10 cellular contexts compared by ENCODE assay signal in the genomic region with DNA sequence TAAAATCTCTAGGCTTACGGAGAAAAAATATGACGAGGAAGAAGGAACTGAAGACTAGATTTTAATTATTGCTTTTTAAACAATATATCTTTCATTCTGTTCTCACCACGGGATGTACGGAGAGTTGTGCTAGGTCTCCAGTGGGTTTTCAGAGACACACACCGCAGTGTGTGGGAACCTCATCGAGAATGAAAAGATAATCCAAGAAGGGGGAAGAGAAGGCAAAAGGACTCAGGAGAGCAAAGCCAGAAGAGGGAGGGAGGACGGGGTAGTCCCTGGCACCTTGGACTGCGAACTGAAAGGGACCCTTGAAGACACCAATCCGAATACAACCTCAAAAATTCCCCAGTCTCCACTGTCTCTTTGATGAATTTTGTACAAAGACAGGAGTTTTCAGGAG.
DNase-seq lines count a peak whose midpoint lies in the region; TF ChIP-seq lines count a peak whose summit lies in the region.
"Had no signal": no experiment of that assay in that cellular context is flagged by ENCODE, and none has a peak within 500 bp of the region (broad histone marks: within the 10 kb centered on the region; RNA-seq: fewer than 3 reads in every experiment).

No MANE protein-coding gene starts in this region.

- H3K9me3 ChIP-seq in KOPT-K1 (ENCODE audit: insufficient read depth, low read length, poor library complexity, severe bottlenecking) = no peaks in the 10 kb centered on the region
- H3K9me3 ChIP-seq: upper lobe of right lung had no signal

- peak overlapping the region; percentile 99 for H3K27ac ChIP-seq in KOPT-K1 (ENCODE audit: low read depth, low read length, poor library complexity, severe bottlenecking)
- H3K27ac ChIP-seq: upper lobe of right lung had no signal

- H3K4me3 Mint-ChIP-seq in T-helper 1 cell treated with Interleukin-12 subunit alpha and Interleukin-12 subunit beta and Interleukin-4 antibody, amounts not matched to agents 30 μg/mL and 1 μg/mL, for 36 hours = peak overlapping the region; percentile 95
- peak overlapping the region; percentile 99 for H3K4me3 Mint-ChIP-seq in nephron progenitor cell

- peaks cover 49% of the 10 kb centered on the region for H3K4me1 Mint-ChIP-seq in T-helper 1 cell treated with Interleukin-12 subunit alpha and Interleukin-12 subunit beta and Interleukin-4 antibody, amounts not matched to agents 30 μg/mL and 1 μg/mL, for 36 hours (ENCODE audit: low read depth)
- peaks cover 68% of the 10 kb centered on the region for H3K4me1 Mint-ChIP-seq in nephron progenitor cell

- H3K36me3 Mint-ChIP-seq in T-helper 1 cell treated with Interleukin-12 subunit alpha and Interleukin-12 subunit beta and Interleukin-4 antibody, amounts not matched to agents 30 μg/mL and 1 μg/mL, for 36 hours (ENCODE audit: low read depth) = peaks cover 16% of the 10 kb centered on the region
- H3K36me3 Mint-ChIP-seq in nephron progenitor cell (ENCODE audit: low read depth) = no peaks in the 10 kb centered on the region

- H3K27ac Mint-ChIP-seq in T-helper 1 cell treated with Interleukin-12 subunit alpha and Interleukin-12 subunit beta and Interleukin-4 antibody, amounts not matched to agents 30 μg/mL and 1 μg/mL, for 36 hours = peak overlapping the region; percentile 92
- peak overlapping the region; percentile 98 for H3K27ac Mint-ChIP-seq in nephron progenitor cell

- DNase-seq in T-helper 1 cell (no peak), astrocyte of the hippocampus (ENCODE audit: low read depth, low spot score) (peak; percentile 5), nephron progenitor cell (no peak), SHP77 treated with DMSO at 0.1 percent for 48 hours (lab: John Stamatoyannopoulos, UW) (no peak), HCEC 1CT (no peak), iPS-NIHi7 (ENCODE audit: extremely low spot score) (no peak)
- DNase-seq: NCI-H2171 treated with DMSO at 0.1 percent for 48 hours, upper lobe of right lung had no signal

- H3K27me3 Mint-ChIP-seq in T-helper 1 cell treated with Interleukin-12 subunit alpha and Interleukin-12 subunit beta and Interleukin-4 antibody, amounts not matched to agents 30 μg/mL and 1 μg/mL, for 36 hours (ENCODE audit: low read depth) = peaks cover 22% of the 10 kb centered on the region
- H3K27me3 Mint-ChIP-seq in nephron progenitor cell (ENCODE audit: low read depth, poor library complexity) = no peaks in the 10 kb centered on the region

- no peaks in the 10 kb centered on the region for H3K9me3 Mint-ChIP-seq in T-helper 1 cell treated with Interleukin-12 subunit alpha and Interleukin-12 subunit beta and Interleukin-4 antibody, amounts not matched to agents 30 μg/mL and 1 μg/mL, for 36 hours
- no peaks in the 10 kb centered on the region for H3K9me3 Mint-ChIP-seq in nephron progenitor cell

- TF ChIP-seq CTCF in nephron progenitor cell (IDR thresholded peaks at IDR 0.05) = no peak

- peaks cover 17% of the 10 kb centered on the region for H3K36me3 ChIP-seq in KOPT-K1 (ENCODE audit: insufficient read depth, low read length)
- H3K36me3 ChIP-seq: upper lobe of right lung had no signal
